1 cellular context compared by ENCODE assay signal in the genomic region with DNA sequence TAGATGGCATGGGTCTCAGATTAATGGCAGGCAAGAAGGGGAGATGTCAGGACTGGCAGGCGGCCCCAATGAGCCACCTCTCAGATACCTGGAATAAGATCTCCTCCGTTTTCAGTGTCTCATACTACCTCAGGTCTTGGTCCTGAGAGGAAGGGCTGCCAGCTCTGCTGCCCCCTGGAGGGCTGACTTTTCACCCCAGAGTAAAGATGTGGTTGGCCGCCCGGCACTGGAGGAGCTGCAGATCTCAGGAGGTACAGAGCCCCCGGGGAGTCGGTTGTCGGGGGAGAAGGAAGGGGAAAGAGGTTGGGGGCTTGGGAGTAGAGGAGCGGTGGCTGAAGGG.
TF ChIP-seq lines count a peak whose summit lies in the region.

No MANE protein-coding gene starts in this region.

TF ChIP-seq in H1, 55 proteins besides CTCF, POLR2A, EP300 and RAD21 (continued from another document):
- TF ChIP-seq, protein P1, sequence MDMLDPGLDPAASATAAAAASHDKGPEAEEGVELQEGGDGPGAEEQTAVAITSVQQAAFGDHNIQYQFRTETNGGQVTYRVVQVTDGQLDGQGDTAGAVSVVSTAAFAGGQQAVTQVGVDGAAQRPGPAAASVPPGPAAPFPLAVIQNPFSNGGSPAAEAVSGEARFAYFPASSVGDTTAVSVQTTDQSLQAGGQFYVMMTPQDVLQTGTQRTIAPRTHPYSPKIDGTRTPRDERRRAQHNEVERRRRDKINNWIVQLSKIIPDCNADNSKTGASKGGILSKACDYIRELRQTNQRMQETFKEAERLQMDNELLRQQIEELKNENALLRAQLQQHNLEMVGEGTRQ (IDR thresholded peaks at IDR 0.05; ENCODE audit: low read length): no peak
- TF ChIP-seq CHD1 (IDR thresholded peaks at IDR 0.05; ENCODE audit: low read depth, low read length) (no peak), KDM5A (IDR thresholded peaks at IDR 0.05; ENCODE audit: low read length) (no peak), RFX5 (IDR thresholded peaks at IDR 0.05; ENCODE audit: borderline replicate concordance, low read depth, low read length) (no peak), BRCA1 (IDR thresholded peaks at IDR 0.05; ENCODE audit: low read depth, low read length) (no peak), BACH1 (IDR thresholded peaks at IDR 0.05; ENCODE audit: low read length) (no peak), NANOG (IDR thresholded peaks at IDR 0.05; ENCODE audit: insufficient read depth, low read depth, low read length, poor library complexity, severe bottlenecking) (no peak), CHD2 (IDR thresholded peaks at IDR 0.05; ENCODE audit: low read length) (no peak), CEBPB (IDR thresholded peaks at IDR 0.05; ENCODE audit: low read depth, low read length) (no peak), BCL11A (IDR thresholded peaks at IDR 0.05; ENCODE audit: low read depth in 2 of 2, low read length in 2 of 2) (no peak), HDAC2 (IDR thresholded peaks at IDR 0.05; ENCODE audit: borderline replicate concordance in 1 of 2, low read depth in 2 of 2, low read length in 2 of 2) (peak in 1 of 2 experiments; percentile 55; a peak in 1 of 4 replicates), RBBP5 (IDR thresholded peaks at IDR 0.05; ENCODE audit: borderline replicate concordance, low read depth, low read length) (no peak), TBP (IDR thresholded peaks at IDR 0.05; ENCODE audit: low read depth, low read length) (no peak)
